Comparison of ENCODE assay signal across 16 cellular contexts in the genomic region with DNA sequence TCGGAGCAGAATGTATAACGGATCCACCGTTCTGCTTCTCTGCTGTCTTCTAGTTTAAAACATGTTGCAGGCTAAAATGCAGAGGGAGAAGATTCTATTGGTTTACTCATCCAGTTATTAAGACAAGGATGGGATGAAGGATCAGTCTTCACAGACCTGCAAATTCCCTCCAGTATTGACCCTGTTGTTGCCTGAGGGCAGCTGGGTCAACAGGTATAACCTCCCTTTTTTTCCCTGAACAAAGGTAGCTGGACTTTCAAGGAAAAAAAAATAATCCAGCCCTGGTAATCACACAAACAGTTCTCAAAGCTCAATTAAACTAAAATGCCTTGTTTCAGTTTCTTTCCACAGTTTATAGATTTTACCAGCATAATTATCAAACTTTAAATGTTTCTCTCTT.
DNase-seq lines count a peak whose midpoint lies in the region; ATAC-seq and TF ChIP-seq lines count a peak whose summit lies in the region.
"Had no signal": no experiment of that assay in that cellular context is flagged by ENCODE, and none has a peak within 500 bp of the region (broad histone marks: within the 10 kb centered on the region; RNA-seq: fewer than 3 reads in every experiment).

No MANE protein-coding gene starts in this region.

- H3K4me3 ChIP-seq in KMS-11 (IDR thresholded peaks at IDR 0.05; ENCODE audit: insufficient read depth, low read depth, low read length) (no peak overlapping the region), OCI-LY3 (ENCODE audit: low read length) (peak overlapping the region; percentile 44), transverse colon (no peak overlapping the region)
- H3K4me3 ChIP-seq: MG63 had no signal

- WGBS in transverse colon (ENCODE audit: low coverage in 1 of 2), 2 donors, result 85 to 97% methylated on average over 3 of the region's 3 CpGs

- CTCF ChIA-PET in activated naive CD4-positive, alpha-beta T cell treated with anti-CD3 and anti-CD28 coated beads, Interleukin-2, amount 10 ng/mL, durations not matched to agents 7 days and 5 days (lab: Charles Lee), result no interaction called here
- CTCF ChIA-PET in T-cell (lab: Charles Lee), result interaction anchor here in 1 of 2 donors (0.5 kb wide), 1 partner anchor 531 kb away, joined by 4 read pairs; no protein-coding TSS in a partner anchor

- peaks cover 0 to 6% of the 10 kb centered on the region in 2 donors for H3K4me1 Mint-ChIP-seq in effector memory CD8-positive, alpha-beta T cell (ENCODE audit: low read depth in 2 of 2)
- H3K4me1 Mint-ChIP-seq in stimulated activated naive B cell treated with anti-CD40 and anti-IgM and Interleukin-4, amounts not matched to agents 10 μg/mL and 1 μg/mL and 100 μg/mL, for 72 hours, result peaks cover 51 to 86% of the 10 kb centered on the region in 2 donors
- peaks cover 7% of the 10 kb centered on the region for H3K4me1 Mint-ChIP-seq in activated naive CD4-positive, alpha-beta T cell treated with anti-CD3 and anti-CD28 coated beads, Interleukin-2, amount 10 ng/mL, durations not matched to agents 7 days and 5 days
- peaks cover 20 to 47% (median 45%) of the 10 kb centered on the region in 3 donors for H3K4me1 Mint-ChIP-seq in T-cell

- no peak overlapping the region for H2AFZ ChIP-seq in KMS-11 (ENCODE audit: low read depth)
- H2AFZ ChIP-seq in OCI-LY3 (ENCODE audit: low read depth, low read length), result no peak overlapping the region

- H3K36me3 ChIP-seq in KMS-11 (ENCODE audit: insufficient read depth), result no peaks in the 10 kb centered on the region
- H3K36me3 ChIP-seq in OCI-LY3 (replicated peaks; ENCODE audit: low read depth, low read length), result no peaks in the 10 kb centered on the region
- H3K36me3 ChIP-seq in transverse colon, result no peaks in the 10 kb centered on the region
- H3K36me3 ChIP-seq: MG63 had no signal

- no peak for ATAC-seq in effector memory CD8-positive, alpha-beta T cell (replicated peaks)
- no peak for ATAC-seq in stimulated activated naive B cell treated with anti-CD40 and anti-IgM and Interleukin-4, amounts not matched to agents 10 μg/mL and 1 μg/mL and 100 μg/mL, for 72 hours (replicated peaks)
- ATAC-seq in T-cell (replicated peaks in 1 of 4), result no peak

- H3K27ac ChIP-seq in KMS-11 (peak overlapping the region; percentile 5; the same call in 1 of the 2 replicates), OCI-LY3 (ENCODE audit: low read length) (peak overlapping the region; percentile 61), transverse colon (no peak overlapping the region)
- H3K27ac ChIP-seq: HL-60 had no signal

- TF ChIP-seq CTCF in KMS-11 (conservative IDR thresholded peaks at IDR 0.05; ENCODE audit: low read depth, low read length) (no peak), OCI-LY3 (IDR thresholded peaks at IDR 0.05; ENCODE audit: low read depth, low read length) (no peak), transverse colon (IDR thresholded peaks at IDR 0.05) (no peak)

- TF ChIP-seq POLR2A in transverse colon (IDR thresholded peaks at IDR 0.05), result no peak

- peak overlapping the region; percentile 53 for H3K4me2 ChIP-seq in KMS-11
- peak overlapping the region; percentile 76 for H3K4me2 ChIP-seq in OCI-LY3 (ENCODE audit: low read length)

- no peak for TF ChIP-seq EP300 in transverse colon (IDR thresholded peaks at IDR 0.05; ENCODE audit: low read depth)

- no peak for DNase-seq in effector memory CD8-positive, alpha-beta T cell
- no peak for DNase-seq in stimulated activated naive B cell treated with anti-CD40 and anti-IgM and Interleukin-4, amounts not matched to agents 10 μg/mL and 1 μg/mL and 100 μg/mL, for 72 hours
- DNase-seq in activated naive CD4-positive, alpha-beta T cell treated with anti-CD3 and anti-CD28 coated beads, Interleukin-2, amount 10 ng/mL, durations not matched to agents 7 days and 5 days, result no peak
- DNase-seq in T-cell (no peak), transverse colon (no peak)
- DNase-seq: DMS 273 treated with DMSO at 0.1 percent for 48 hours, GOT3, KBM-7, MG63, NCI-H1105 treated with DMSO at 0.1 percent for 48 hours, NCI-H2029 treated with DMSO at 0.1 percent for 48 hours, NCI-H510A treated with DMSO at 0.1 percent for 48 hours, SIG-M5 had no signal

- no peaks in the 10 kb centered on the region for H3K9me3 Mint-ChIP-seq in effector memory CD8-positive, alpha-beta T cell
- H3K9me3 Mint-ChIP-seq in stimulated activated naive B cell treated with anti-CD40 and anti-IgM and Interleukin-4, amounts not matched to agents 10 μg/mL and 1 μg/mL and 100 μg/mL, for 72 hours, result peaks cover 0 to under 1% of the 10 kb centered on the region in 2 donors
- H3K9me3 Mint-ChIP-seq in activated naive CD4-positive, alpha-beta T cell treated with anti-CD3 and anti-CD28 coated beads, Interleukin-2, amount 10 ng/mL, durations not matched to agents 7 days and 5 days, result no peaks in the 10 kb centered on the region
- peaks cover 0 to 3% (median 0%) of the 10 kb centered on the region in 3 donors for H3K9me3 Mint-ChIP-seq in T-cell

- H3K27me3 ChIP-seq in KMS-11 (ENCODE audit: insufficient read depth, low read depth) (no peaks in the 10 kb centered on the region), OCI-LY3 (ENCODE audit: low read depth, low read length) (peaks cover 20% of the 10 kb centered on the region), transverse colon (no peaks in the 10 kb centered on the region)
- H3K27me3 ChIP-seq: MG63 had no signal

- in situ Hi-C loops in transverse colon (cut with MboI; ENCODE audit: low pct_ligation_motif_present in 1 of 4, low pct_unique_long_range_greater_than_20kb in 1 of 4, low sequenced_read_pairs in 3 of 4), result no loop called here

- H4K20me1 ChIP-seq in KMS-11 (ENCODE audit: insufficient read depth), result no peaks in the 10 kb centered on the region
- H4K20me1 ChIP-seq in OCI-LY3 (ENCODE audit: insufficient read depth, low read length), result no peaks in the 10 kb centered on the region

- no peaks in the 10 kb centered on the region for H3K9me3 ChIP-seq in OCI-LY3 (ENCODE audit: insufficient read depth, low read length)
- H3K9me3 ChIP-seq in transverse colon, result no peaks in the 10 kb centered on the region
- H3K9me3 ChIP-seq: MG63 had no signal

- H3K4me3 Mint-ChIP-seq in effector memory CD8-positive, alpha-beta T cell, result no peak overlapping the region
- H3K4me3 Mint-ChIP-seq in stimulated activated naive B cell treated with anti-CD40 and anti-IgM and Interleukin-4, amounts not matched to agents 10 μg/mL and 1 μg/mL and 100 μg/mL, for 72 hours, result peak overlapping the region; percentile 57 to 70
- no peak overlapping the region for H3K4me3 Mint-ChIP-seq in activated naive CD4-positive, alpha-beta T cell treated with anti-CD3 and anti-CD28 coated beads, Interleukin-2, amount 10 ng/mL, durations not matched to agents 7 days and 5 days
- H3K4me3 Mint-ChIP-seq in T-cell, result no peak overlapping the region

- intact Hi-C loops in transverse colon (cut with DNase I; ENCODE audit: low total_unique reads), result no loop called here

- POLR2A ChIA-PET in T-cell (lab: Charles Lee), result no interaction called here

- H3K9ac ChIP-seq in KMS-11, result no peak overlapping the region
- H3K9ac ChIP-seq in OCI-LY3 (ENCODE audit: low read length), result peak overlapping the region; percentile 20; the same call in 1 of the 2 replicates

- H3K4me1 ChIP-seq in KMS-11 (ENCODE audit: low read depth, poor library complexity, severe bottlenecking) (peaks cover 37% of the 10 kb centered on the region), OCI-LY3 (ENCODE audit: low read length) (peaks cover 60% of the 10 kb centered on the region), transverse colon (peaks cover 2 to 32% (median 12%) of the 10 kb centered on the region in 4 donors)

- no peaks in the 10 kb centered on the region for H3K36me3 Mint-ChIP-seq in effector memory CD8-positive, alpha-beta T cell (ENCODE audit: insufficient read depth)
- H3K36me3 Mint-ChIP-seq in stimulated activated naive B cell treated with anti-CD40 and anti-IgM and Interleukin-4, amounts not matched to agents 10 μg/mL and 1 μg/mL and 100 μg/mL, for 72 hours, result peaks cover 4 to 23% of the 10 kb centered on the region in 2 donors
- peaks cover 2% of the 10 kb centered on the region for H3K36me3 Mint-ChIP-seq in activated naive CD4-positive, alpha-beta T cell treated with anti-CD3 and anti-CD28 coated beads, Interleukin-2, amount 10 ng/mL, durations not matched to agents 7 days and 5 days
- peaks cover 8% of the 10 kb centered on the region for H3K36me3 Mint-ChIP-seq in T-cell

- peak overlapping the region; percentile 16 to 54 for H3K27ac Mint-ChIP-seq in effector memory CD8-positive, alpha-beta T cell
- peak overlapping the region; percentile 94 for H3K27ac Mint-ChIP-seq in stimulated activated naive B cell treated with anti-CD40 and anti-IgM and Interleukin-4, amounts not matched to agents 10 μg/mL and 1 μg/mL and 100 μg/mL, for 72 hours
- H3K27ac Mint-ChIP-seq in activated naive CD4-positive, alpha-beta T cell treated with anti-CD3 and anti-CD28 coated beads, Interleukin-2, amount 10 ng/mL, durations not matched to agents 7 days and 5 days, result no peak overlapping the region
- H3K27ac Mint-ChIP-seq in T-cell, result no peak overlapping the region

- H3K79me2 ChIP-seq in KMS-11 (ENCODE audit: insufficient read depth, low read depth), result no peaks in the 10 kb centered on the region
- no peaks in the 10 kb centered on the region for H3K79me2 ChIP-seq in OCI-LY3 (ENCODE audit: low read length)

- H3K27me3 Mint-ChIP-seq in effector memory CD8-positive, alpha-beta T cell, result no peaks in the 10 kb centered on the region
- H3K27me3 Mint-ChIP-seq in stimulated activated naive B cell treated with anti-CD40 and anti-IgM and Interleukin-4, amounts not matched to agents 10 μg/mL and 1 μg/mL and 100 μg/mL, for 72 hours, result no peaks in the 10 kb centered on the region
- no peaks in the 10 kb centered on the region for H3K27me3 Mint-ChIP-seq in activated naive CD4-positive, alpha-beta T cell treated with anti-CD3 and anti-CD28 coated beads, Interleukin-2, amount 10 ng/mL, durations not matched to agents 7 days and 5 days
- no peaks in the 10 kb centered on the region for H3K27me3 Mint-ChIP-seq in T-cell

Comparison
In these comparisons a context has a peak if more than half of its experiments do, and no peak if none do; other contexts are left out.
1. H3K27ac ChIP-seq: peak in KMS-11 (single experiment) and OCI-LY3 (single experiment); none in transverse colon (0 of 4).
2. H3K27ac Mint-ChIP-seq: peak in effector memory CD8-positive, alpha-beta T cell (2 of 2) and stimulated activated naive B cell treated with anti-CD40 and anti-IgM and Interleukin-4, amounts not matched to agents 10 μg/mL and 1 μg/mL and 100 μg/mL, for 72 hours (single experiment); none in activated naive CD4-positive, alpha-beta T cell treated with anti-CD3 and anti-CD28 coated beads, Interleukin-2, amount 10 ng/mL, durations not matched to agents 7 days and 5 days (single experiment) and T-cell (0 of 2).
3. H3K4me3 Mint-ChIP-seq: peak in stimulated activated naive B cell treated with anti-CD40 and anti-IgM and Interleukin-4, amounts not matched to agents 10 μg/mL and 1 μg/mL and 100 μg/mL, for 72 hours (2 of 2); none in effector memory CD8-positive, alpha-beta T cell (0 of 2), activated naive CD4-positive, alpha-beta T cell treated with anti-CD3 and anti-CD28 coated beads, Interleukin-2, amount 10 ng/mL, durations not matched to agents 7 days and 5 days (single experiment) and T-cell (0 of 3).